10 cellular contexts compared by ENCODE assay signal in genomic region chr12:30807695-30808034, GRCh38. TPM values are rescaled to one million over a fixed set of nuclear protein-coding genes. Genes with fewer than 3 reads are reported as not detected.
A peak's percentile ranks its signal among the peaks of the same experiment; 100 is the strongest.
DNase-seq lines count a peak whose midpoint lies in the region; ATAC-seq, FAIRE-seq and TF ChIP-seq lines count a peak whose summit lies in the region.
"Had no signal": no experiment of that assay in that cellular context is flagged by ENCODE, and none has a peak within 500 bp of the region (broad histone marks: within the 10 kb centered on the region; RNA-seq: fewer than 3 reads in every experiment).

No MANE protein-coding gene starts in this region.

- CTCF ChIA-PET in HCT116 (lab: Charles Lee): interaction anchor here (1.0 to 1.3 kb wide), 3 partner anchors 12 to 1490 kb away, joined by 3 to 4 read pairs (median 3); no protein-coding TSS in a partner anchor
- CTCF ChIA-PET in RWPE1 (lab: Yijun Ruan, JAX): interaction anchor here (0.5 to 1.3 kb wide), 8 partner anchors 9 to 1731 kb away, joined by 3 to 7 read pairs (median 4); partner anchors contain the start of gene CAPRIN2
- CTCF ChIA-PET in mammary epithelial cell (lab: Charles Lee; ENCODE audit: low non-redundant PET): interaction anchor here (0.6 kb wide), 1 partner anchor 186 kb away, joined by 4 read pairs; no protein-coding TSS in a partner anchor

- H3K79me2 ChIP-seq in HCT116 (ENCODE audit: insufficient read depth, low read length): no peaks in the 10 kb centered on the region
- no peaks in the 10 kb centered on the region for H3K79me2 ChIP-seq in mammary epithelial cell (ENCODE audit: insufficient read depth, low read length)

- no peaks in the 10 kb centered on the region for H3K9me2 ChIP-seq in HCT116 (ENCODE audit: insufficient read depth)

- POLR2A ChIA-PET in HCT116 (lab: Charles Lee): interaction anchor here (0.9 kb wide), 1 partner anchor 11 kb away, joined by 3 read pairs; no protein-coding TSS in a partner anchor
- POLR2A ChIA-PET in RWPE1 (lab: Yijun Ruan, JAX; ENCODE audit: low non-redundant PET): no interaction called here

- FAIRE-seq in urothelium cell line (lab: Jason Lieb, UNC): no peak
- FAIRE-seq: GM12892 had no signal

- H3K4me2 ChIP-seq in HCT116 (ENCODE audit: low read length): no peak overlapping the region
- H3K4me2 ChIP-seq in mammary epithelial cell (ENCODE audit: insufficient read depth, low read depth, low read length): no peak overlapping the region
- H3K4me2 ChIP-seq: KMS-11 had no signal

- ATAC-seq in HCT116: peak; percentile 19; the same call in 1 of the 2 replicates

- RAD21 ChIA-PET in HCT116 (lab: Charles Lee; ENCODE audit: low non-redundant PET in 1 of 2, low total read pairs in 2 of 2, uncharacterized antibody in 2 of 2, unreplicated experiment in 2 of 2): interaction anchor here in 1 of 2 experiments (1.0 kb wide), 1 partner anchor 52 kb away, joined by 3 read pairs; no protein-coding TSS in a partner anchor

- no peak overlapping the region for H3K27ac Mint-ChIP-seq in neural crest cell (ENCODE audit: unreplicated experiment)

- H4K20me1 ChIP-seq in HCT116 (ENCODE audit: insufficient read depth) (no peaks in the 10 kb centered on the region), mammary epithelial cell (ENCODE audit: insufficient read depth, low read length) (no peaks in the 10 kb centered on the region)

- BruUV-seq in HCT116 (replicated peaks; lab: Mats Ljungman, UMichigan): no TSS peak
- no TSS peak for BruUV-seq in mammary epithelial cell (replicated peaks; lab: Mats Ljungman, UMichigan)

- TF ChIP-seq CTCF in C4-2B (conservative IDR thresholded peaks at IDR 0.05): peak; percentile 73
- TF ChIP-seq CTCF in HCT116 (IDR thresholded peaks at IDR 0.05 in 2 of 3, conservative IDR thresholded peaks at IDR 0.05 in 1 of 3; ENCODE audit: borderline replicate concordance in 1 of 3, insufficient read depth in 1 of 3, low read depth in 2 of 3, low read length in 2 of 3): no peak
- TF ChIP-seq CTCF in RWPE1 (conservative IDR thresholded peaks at IDR 0.05; ENCODE audit: low read depth): peak; percentile 24
- peak; percentile 41 for TF ChIP-seq CTCF in neural crest cell (conservative IDR thresholded peaks at IDR 0.05)
- no peak for TF ChIP-seq CTCF in mammary epithelial cell (conservative IDR thresholded peaks at IDR 0.05 in 1 of 2, IDR thresholded peaks at IDR 0.05 in 1 of 2; ENCODE audit: extremely low read depth in 1 of 2, insufficient read depth in 1 of 2, low read depth in 1 of 2, low read length in 2 of 2)
- TF ChIP-seq CTCF in spleen (IDR thresholded peaks at IDR 0.05 in 8 of 11, conservative IDR thresholded peaks at IDR 0.05 in 3 of 11): peak in 3 of 11 experiments; percentile 5 to 11 (median 7)

- H3K9ac ChIP-seq in HCT116 (ENCODE audit: low read length): no peak overlapping the region
- H3K9ac ChIP-seq in mammary epithelial cell (ENCODE audit: insufficient read depth, low read length): no peak overlapping the region
- H3K9ac ChIP-seq: KMS-11 had no signal

- WGBS in mammary epithelial cell (ENCODE audit: low coverage, missing lambda C conversion rate): 42% methylated on average over 1 of the region's 1 CpG
- 46 to 70% (median 58%) methylated on average over 1 of the region's 1 CpG for WGBS in spleen, 5 donors

- intact Hi-C loops in HCT116 (cut with micrococcal nuclease) (loop anchor here (1.0 to 10.0 kb wide), 2 partner anchors 523 to 1288 kb away; no protein-coding TSS in a partner anchor), mammary epithelial cell (cut with micrococcal nuclease) (loop anchor here (1.0 to 10.0 kb wide), 6 partner anchors 52 to 1493 kb away; partner anchors contain the start of genes IPO8 and TMTC1), spleen (cut with DNase I; ENCODE audit: low total_unique reads) (loop anchor here (10.0 kb wide), 2 partner anchors 1253 to 1733 kb away; no protein-coding TSS in a partner anchor)

- TF ChIP-seq RAD21 in HCT116 (IDR thresholded peaks at IDR 0.05; ENCODE audit: low read depth): no peak

- dilution Hi-C loops in mammary epithelial cell (cut with HindIII; ENCODE audit: low sequenced_read_pairs): no loop called here

- H3K9me3 ChIP-seq in HCT116 (ENCODE audit: control insufficient read depth in 1 of 2, insufficient read depth in 1 of 2, low read depth in 1 of 2, low read length in 2 of 2): no peaks in the 10 kb centered on the region
- no peaks in the 10 kb centered on the region for H3K9me3 ChIP-seq in mammary epithelial cell (replicated peaks; ENCODE audit: insufficient read depth, low read length)
- peaks cover 0 to 7% (median 0%) of the 10 kb centered on the region in 8 donors for H3K9me3 ChIP-seq in spleen

- H3K9me3 Mint-ChIP-seq in neural crest cell: peaks cover 15% of the 10 kb centered on the region

- H3K36me3 ChIP-seq in HCT116 (ENCODE audit: control insufficient read depth in 1 of 2, insufficient read depth in 2 of 2, low read length in 2 of 2): 0 out of 4 replicates have a peak, but pooled peaks cover 0 to 7% of the 10 kb centered on the region in 2 experiments
- H3K36me3 ChIP-seq in mammary epithelial cell (ENCODE audit: insufficient read depth, low read length): no peaks in the 10 kb centered on the region
- no peaks in the 10 kb centered on the region for H3K36me3 ChIP-seq in spleen

- DNase-seq in HCT116 (ENCODE audit: low read depth, low spot score) (no peak), RWPE1 (ENCODE audit: low spot score) (no peak), neural crest cell (ENCODE audit: low read depth, low spot score) (no peak), urothelium cell line (ENCODE audit: low spot score) (no peak), mammary epithelial cell (no peak), spleen (no peak)

- H2AFZ ChIP-seq in HCT116 (ENCODE audit: low read depth, low read length, poor library complexity, severe bottlenecking): no peak overlapping the region
- H2AFZ ChIP-seq in mammary epithelial cell (ENCODE audit: low read depth, low read length): no peak overlapping the region

- in situ Hi-C loops in mammary epithelial cell (cut with MboI; ENCODE audit: low sequenced_read_pairs in 2 of 2): loop anchor here in 1 of 2 donors (25.0 kb wide), 1 partner anchor 1270 kb away; no protein-coding TSS in a partner anchor

- H3K27ac ChIP-seq in C4-2B (no peak overlapping the region), HCT116 (ENCODE audit: low read depth, low read length) (no peak overlapping the region), RWPE1 (no peak overlapping the region), mammary epithelial cell (ENCODE audit: insufficient read depth, low read depth, low read length) (no peak overlapping the region), spleen (no peak overlapping the region)
- H3K27ac ChIP-seq: KMS-11 had no signal

- H3K27me3 Mint-ChIP-seq in neural crest cell (ENCODE audit: low read depth): no peaks in the 10 kb centered on the region

- TF ChIP-seq POLR2A in HCT116 (IDR thresholded peaks at IDR 0.05; ENCODE audit: borderline replicate concordance, extremely low read depth, insufficient read depth, insufficient read length) (no peak), spleen (IDR thresholded peaks at IDR 0.05) (no peak)

- H3K27me3 ChIP-seq in HCT116 (ENCODE audit: insufficient read depth, low read length): no peaks in the 10 kb centered on the region
- no peaks in the 10 kb centered on the region for H3K27me3 ChIP-seq in mammary epithelial cell (ENCODE audit: insufficient read depth, low read length)
- H3K27me3 ChIP-seq in spleen (replicated peaks in 1 of 7): no peaks in the 10 kb centered on the region

- peaks cover 4% of the 10 kb centered on the region for H3K4me1 Mint-ChIP-seq in neural crest cell
- H3K4me1 Mint-ChIP-seq: CD4-positive, CD25-positive, alpha-beta regulatory T cell had no signal

- H3K4me3 ChIP-seq in HCT116 (replicated peaks in 1 of 2; ENCODE audit: low read depth in 1 of 2, low read length in 2 of 2): no peak overlapping the region
- H3K4me3 ChIP-seq in mammary epithelial cell (replicated peaks in 1 of 3; ENCODE audit: insufficient read depth in 1 of 3, low read depth in 2 of 3, low read length in 3 of 3): no peak overlapping the region
- H3K4me3 ChIP-seq in spleen: no peak overlapping the region

- no peak overlapping the region for H3K4me3 Mint-ChIP-seq in neural crest cell
- H3K4me3 Mint-ChIP-seq: CD4-positive, CD25-positive, alpha-beta regulatory T cell had no signal

- H3K4me1 ChIP-seq in HCT116 (ENCODE audit: control insufficient read depth in 1 of 2, insufficient read depth in 2 of 2, low read length in 2 of 2) (peaks cover 0 to 4% of the 10 kb centered on the region in 2 experiments; a peak in 1 of 4 replicates), mammary epithelial cell (ENCODE audit: insufficient read depth, low read length) (peaks cover 14% of the 10 kb centered on the region), spleen (peaks cover 0 to 5% (median 1%) of the 10 kb centered on the region in 6 donors)

- peaks cover 14% of the 10 kb centered on the region for H3K36me3 Mint-ChIP-seq in neural crest cell (ENCODE audit: low read depth)
- H3K36me3 Mint-ChIP-seq: CD4-positive, CD25-positive, alpha-beta regulatory T cell had no signal

TF ChIP-seq in HCT116, 20 proteins besides CTCF, POLR2A, EP300 and RAD21 (continues in another document):
- TF ChIP-seq FOSL1 (IDR thresholded peaks at IDR 0.05; ENCODE audit: low read depth) (no peak), ELF1 (IDR thresholded peaks at IDR 0.05; ENCODE audit: borderline replicate concordance, low read depth) (no peak), SRF (IDR thresholded peaks at IDR 0.05; ENCODE audit: low read depth) (no peak), YY1 (IDR thresholded peaks at IDR 0.05; ENCODE audit: extremely low read depth, insufficient replicate concordance, low read depth, low read length) (no peak), POLR2AphosphoS5 (IDR thresholded peaks at IDR 0.05; ENCODE audit: low read depth, low read length) (no peak), EGR1 (IDR thresholded peaks at IDR 0.05; ENCODE audit: low read depth) (no peak), MAX (IDR thresholded peaks at IDR 0.05) (no peak)

RNA-seq across cellular contexts. Expression of gene CAPRIN2, which starts 52.9 kb away (rescaled TPM):
- total RNA-seq in HCT116 (2021; ENCODE audit: unreplicated experiment) (30.8 TPM), neural crest cell (28.9 and 30.2 TPM in 2 replicates), mammary epithelial cell (10 to 100 TPM; 17.2 to 38.0 TPM), spleen (10 to 100 TPM; 20.5 to 54.5 (median 26.8) TPM)
- 19.0 and 24.0 TPM in 2 replicates for polyA plus RNA-seq in HCT116 (2012)
- polyA plus RNA-seq in mammary epithelial cell (10.7 TPM), spleen (10 to 100 TPM; 11.4 to 22.9 (median 16.4) TPM)
- polyA minus RNA-seq in mammary epithelial cell: 1.7 TPM

Comparison
In these comparisons a context has a peak if more than half of its experiments do, and no peak if none do; other contexts are left out.
1. CTCF ChIP-seq: peak in C4-2B (single experiment), RWPE1 (single experiment) and neural crest cell (single experiment); none in HCT116 (0 of 3) and mammary epithelial cell (0 of 2).